In genomic region chr10:132066186-132066585, GRCh38 we compare ENCODE assay signal across 9 cellular contexts. TPM values are rescaled to one million over a fixed set of nuclear protein-coding genes. Genes with fewer than 3 reads are reported as not detected.
DNase-seq lines count a peak whose midpoint lies in the region; ATAC-seq, FAIRE-seq and TF ChIP-seq lines count a peak whose summit lies in the region.
"Had no signal": no experiment of that assay in that cellular context is flagged by ENCODE, and none has a peak within 500 bp of the region (broad histone marks: within the 10 kb centered on the region; RNA-seq: fewer than 3 reads in every experiment).

No MANE protein-coding gene starts in this region.

- peaks cover 24% of the 10 kb centered on the region for H3K27me3 ChIP-seq in BLaER1
- H3K27me3 ChIP-seq in SJSA1 (replicated peaks) = no peaks in the 10 kb centered on the region
- no peaks in the 10 kb centered on the region for H3K27me3 ChIP-seq in fibroblast of lung (ENCODE audit: control insufficient read depth, insufficient read depth, low read length)
- H3K27me3 ChIP-seq in pancreas = no peaks in the 10 kb centered on the region

- H3K36me3 ChIP-seq in BLaER1 (no peaks in the 10 kb centered on the region), SJSA1 (no peaks in the 10 kb centered on the region), fibroblast of lung (ENCODE audit: control insufficient read depth, insufficient read depth, low read length) (no peaks in the 10 kb centered on the region), pancreas (no peaks in the 10 kb centered on the region)

- no peak overlapping the region for H3K4me3 ChIP-seq in BLaER1
- peak overlapping the region; percentile 35 for H3K4me3 ChIP-seq in SJSA1
- H3K4me3 ChIP-seq in fibroblast of lung (replicated peaks in 1 of 4; ENCODE audit: control extremely low read depth in 1 of 4, insufficient read depth in 1 of 4, low read depth in 3 of 4, low read length in 4 of 4) = peak overlapping the region; percentile 48 to 66 (median 62)
- H3K4me3 ChIP-seq in pancreas = peak overlapping the region; percentile 15 to 49 (median 26)

- H3K9me3 ChIP-seq in BLaER1 = no peaks in the 10 kb centered on the region
- no peaks in the 10 kb centered on the region for H3K9me3 ChIP-seq in SJSA1 (replicated peaks)
- no peaks in the 10 kb centered on the region for H3K9me3 ChIP-seq in fibroblast of lung (ENCODE audit: control insufficient read depth, insufficient read depth, low read depth, low read length)
- no peaks in the 10 kb centered on the region for H3K9me3 ChIP-seq in pancreas

- peak overlapping the region; percentile 92 for H2AFZ ChIP-seq in fibroblast of lung (ENCODE audit: low read length)

- 52 to 55% methylated on average over 15 of the region's 15 CpGs for WGBS in pancreas, 2 donors

- no peak for DNase-seq in SJSA1 (ENCODE audit: low read depth in 1 of 2, low spot score in 2 of 2)
- no peak for DNase-seq in fibroblast of lung (ENCODE audit: low read depth in 2 of 2)
- DNase-seq in pancreas = peak in 1 of 6 donors; percentile 49
- DNase-seq in NCI-H2107 treated with DMSO at 0.1 percent for 48 hours (lab: John Stamatoyannopoulos, UW; ENCODE audit: unreplicated experiment) = no peak
- no peak for DNase-seq in stimulated activated CD8-positive, alpha-beta memory T cell treated with anti-CD3 and anti-CD28 coated beads, Interleukin-4, amount 100 ng/mL, for 48 hours

- intact Hi-C loops in pancreas (cut with DNase I) = no loop called here

- H3K79me2 ChIP-seq in fibroblast of lung (ENCODE audit: control insufficient read depth, insufficient read depth, low read length) = no peaks in the 10 kb centered on the region

- H3K27ac ChIP-seq in BLaER1 (no peak overlapping the region), SJSA1 (peak overlapping the region; percentile 0; the same call in 1 of the 2 replicates), fibroblast of lung (ENCODE audit: insufficient read depth, low read length) (peak overlapping the region; percentile 2), pancreas (no peak overlapping the region)

- no peaks in the 10 kb centered on the region for H4K20me1 ChIP-seq in BLaER1
- H4K20me1 ChIP-seq in fibroblast of lung (ENCODE audit: control insufficient read depth, extremely low read depth, insufficient read depth, low read length) = no peaks in the 10 kb centered on the region

- FAIRE-seq in pancreas (lab: Jason Lieb, UNC) = no peak
- FAIRE-seq: TTC549 had no signal

- no peak for TF ChIP-seq CTCF in fibroblast of lung (conservative IDR thresholded peaks at IDR 0.05 in 1 of 2, IDR thresholded peaks at IDR 0.05 in 1 of 2; ENCODE audit: low read depth in 1 of 2, low read length in 2 of 2)
- TF ChIP-seq CTCF in pancreas (IDR thresholded peaks at IDR 0.05) = no peak

- H3K4me2 ChIP-seq in BLaER1 (peak overlapping the region; percentile 69), fibroblast of lung (ENCODE audit: extremely low read depth, insufficient read depth, low read length) (peak overlapping the region; percentile 93)

- peaks cover 36% of the 10 kb centered on the region for H3K4me1 ChIP-seq in BLaER1
- H3K4me1 ChIP-seq in SJSA1 (replicated peaks) = peaks cover 19% of the 10 kb centered on the region
- H3K4me1 ChIP-seq in fibroblast of lung (ENCODE audit: control insufficient read depth, extremely low read depth, insufficient read depth, low read length) = no peaks in the 10 kb centered on the region
- H3K4me1 ChIP-seq in pancreas = no peaks in the 10 kb centered on the region

- H3K9ac ChIP-seq in BLaER1 (0 out of 2 replicates have a peak overlapping the region, but pooled peaks have one; percentile 4), fibroblast of lung (ENCODE audit: insufficient read depth, low read length) (peak overlapping the region; percentile 16)

- peak in 1 of 4 donors; percentile 15 for ATAC-seq in pancreas
- no peak for ATAC-seq in HG02678 (IDR thresholded peaks at IDR 0.05; ENCODE audit: unreplicated experiment)
- no peak for ATAC-seq in HG03025 (IDR thresholded peaks at IDR 0.05; ENCODE audit: low FRiP score, unreplicated experiment)

RNA-seq across cellular contexts. Expression of gene JAKMIP3, which starts 0.4 kb away (rescaled TPM):
- total RNA-seq in SJSA1 (2014; rRNA removed; shearing (Covaris generic)) = 0.16 and 0.75 TPM in 2 replicates
- under 0.01 and 0.17 TPM in 2 replicates for total RNA-seq in fibroblast of lung
- polyA plus RNA-seq in fibroblast of lung = 0.05 and 0.17 TPM in 2 replicates
- 0.02 and 0.08 TPM in 2 replicates for polyA plus RNA-seq in fibroblast of lung (2012)
- not detected in 2 replicates for polyA minus RNA-seq in fibroblast of lung (ENCODE audit: low replicate concordance)
- total RNA-seq in pancreas = under 1 TPM; 0.19 to 0.37 (median 0.28) TPM
- polyA plus RNA-seq in pancreas = 1 to 10 TPM in 1 of 2 donors, under 1 TPM in 1; 0.95 to 1.4 TPM

Comparison
In these comparisons a context has a peak if more than half of its experiments do, and no peak if none do; other contexts are left out.
1. H3K27ac ChIP-seq: peak in SJSA1 (single experiment) and fibroblast of lung (single experiment); none in BLaER1 (single experiment) and pancreas (0 of 4).